ENCODE assay signal across 8 cellular contexts in the genomic region with DNA sequence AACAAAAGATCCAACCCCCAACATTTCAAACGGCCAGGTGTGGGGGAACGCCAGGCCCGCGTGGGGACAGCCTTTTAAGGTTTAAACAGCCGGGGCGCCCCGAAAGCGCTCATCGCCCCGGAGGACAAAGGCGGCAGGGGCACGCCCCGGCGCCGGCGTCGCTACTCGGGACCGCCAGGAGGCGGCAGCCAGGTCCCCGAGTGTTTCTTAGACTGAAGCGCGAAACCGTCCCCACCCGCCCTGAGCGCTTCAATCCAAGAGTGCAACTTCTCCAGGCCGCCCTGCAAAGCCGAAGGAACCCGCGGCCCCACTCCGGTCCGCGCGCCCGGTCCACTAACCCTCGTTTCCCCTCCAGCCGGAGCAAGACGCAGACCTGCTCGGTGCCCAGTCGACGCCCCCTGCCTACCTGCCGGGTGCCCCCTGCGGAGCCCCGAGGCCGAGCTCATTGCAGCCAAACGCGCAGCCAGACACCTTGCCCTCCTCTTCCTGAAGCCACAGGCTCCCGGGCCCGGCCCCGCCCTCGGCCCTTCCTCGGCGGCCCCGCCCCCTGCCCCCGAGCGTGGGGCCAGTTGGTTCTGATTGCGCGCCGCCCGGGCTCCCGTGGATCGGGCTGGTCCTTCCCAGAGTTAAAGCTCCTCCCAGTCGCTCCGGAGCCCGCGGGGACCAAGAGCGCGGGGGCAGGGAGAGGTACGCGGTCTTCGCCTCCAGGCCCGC. TPM values are rescaled to one million over a fixed set of nuclear protein-coding genes. Genes with fewer than 3 reads are reported as not detected.
DNase-seq lines count a peak whose midpoint lies in the region; ATAC-seq and TF ChIP-seq lines count a peak whose summit lies in the region.

CASP6 (minus strand) TSS at position 496 of the 714 bp plus-strand sequence; CDS start at position 446, 50 bp downstream.

- H3K4me1 ChIP-seq in DOHH2 (ENCODE audit: control insufficient read depth, low read length): peaks cover 20% of the 10 kb centered on the region

- peak within 1 kb of the TSS; percentile 85 for H3K4me3 Mint-ChIP-seq in activated T-helper 2 cell treated with anti-CD3 and anti-CD28 coated beads, Interferon-gamma antibody, Interleukin-2, Interleukin-4, amounts not matched to agents 10 μg/mL and 5 μg/mL and 100 μg/mL, durations not matched to agents 14 hours and 24 hours and 36 hours (ENCODE audit: low read depth)
- peak within 1 kb of the TSS; percentile 90 to 98 (median 94) for H3K4me3 Mint-ChIP-seq in naive thymus-derived CD8-positive, alpha-beta T cell

- no peaks in the 10 kb centered on the region for H3K9me3 Mint-ChIP-seq in activated T-helper 2 cell treated with anti-CD3 and anti-CD28 coated beads, Interferon-gamma antibody, Interleukin-2, Interleukin-4, amounts not matched to agents 10 μg/mL and 5 μg/mL and 100 μg/mL, durations not matched to agents 14 hours and 24 hours and 36 hours
- H3K9me3 Mint-ChIP-seq in naive thymus-derived CD8-positive, alpha-beta T cell: no peaks in the 10 kb centered on the region

- intact Hi-C loops in activated T-helper 2 cell treated with anti-CD3 and anti-CD28 coated beads, Interferon-gamma antibody, Interleukin-2, Interleukin-4, amounts not matched to agents 10 μg/mL and 5 μg/mL and 100 μg/mL, durations not matched to agents 14 hours and 24 hours and 36 hours (cut with micrococcal nuclease): loop anchor here (1.0 to 5.0 kb wide), 5 partner anchors 27 to 274 kb away; partner anchors contain the start of genes GAR1, MCUB and PLA2G12A

- H3K9me3 ChIP-seq in DOHH2 (ENCODE audit: control insufficient read depth, insufficient read depth, low read length): no peaks in the 10 kb centered on the region

- H4K20me1 ChIP-seq in DOHH2 (ENCODE audit: control insufficient read depth, insufficient read depth, low read depth, low read length): no peaks in the 10 kb centered on the region

- no peaks in the 10 kb centered on the region for H3K36me3 ChIP-seq in DOHH2 (ENCODE audit: control insufficient read depth, low read length)

- H3K79me2 ChIP-seq in DOHH2 (ENCODE audit: control insufficient read depth, low read length): no peaks in the 10 kb centered on the region

- H3K9me2 ChIP-seq in DOHH2 (replicated peaks; ENCODE audit: control insufficient read depth, low read length): no peaks in the 10 kb centered on the region

- POLR2A ChIA-PET in naive thymus-derived CD8-positive, alpha-beta T cell (lab: Charles Lee): interaction anchor here (0.6 to 2.5 kb wide), 8 partner anchors 9 to 263 kb away, joined by 3 to 11 read pairs (median 4); partner anchors contain the start of genes MCUB and PLA2G12A

- TF ChIP-seq CTCF in DOHH2 (IDR thresholded peaks at IDR 0.05; ENCODE audit: low read depth, low read length, poor library complexity, severe bottlenecking) (peak; percentile 71), fibroblast of mammary gland (conservative IDR thresholded peaks at IDR 0.05; ENCODE audit: control insufficient read depth, insufficient read depth, low read depth, low read length) (peak; percentile 45)

- peaks cover 6% of the 10 kb centered on the region; the same call in 1 of the 2 replicates for H3F3A ChIP-seq in DOHH2 (ENCODE audit: control insufficient read depth, insufficient read depth)

- peak; percentile 79 for ATAC-seq in GM21717 (IDR thresholded peaks at IDR 0.05; ENCODE audit: unreplicated experiment)
- ATAC-seq in naive thymus-derived CD8-positive, alpha-beta T cell: peak; percentile 84 to 90

- DNase-seq in KBM-7: peak; percentile 89
- peak; percentile 74 for DNase-seq in RPMI8226
- peak; percentile 73 for DNase-seq in activated T-helper 2 cell treated with anti-CD3 and anti-CD28 coated beads, Interferon-gamma antibody, Interleukin-2, Interleukin-4, amounts not matched to agents 10 μg/mL and 5 μg/mL and 100 μg/mL, durations not matched to agents 14 hours and 24 hours and 36 hours (ENCODE audit: low spot score)
- peak; percentile 61 for DNase-seq in fibroblast of mammary gland (ENCODE audit: low read depth)
- peak; percentile 62 to 82 (median 73) for DNase-seq in naive thymus-derived CD8-positive, alpha-beta T cell
- peak; percentile 62 for DNase-seq in stimulated activated naive CD4-positive, alpha-beta T cell treated with Interleukin-2 at 50 U/mL for 16 hours (lab: John Stamatoyannopoulos, UW)

- peak within 1 kb of the TSS; percentile 85 for H3K27ac Mint-ChIP-seq in activated T-helper 2 cell treated with anti-CD3 and anti-CD28 coated beads, Interferon-gamma antibody, Interleukin-2, Interleukin-4, amounts not matched to agents 10 μg/mL and 5 μg/mL and 100 μg/mL, durations not matched to agents 14 hours and 24 hours and 36 hours
- H3K27ac Mint-ChIP-seq in naive thymus-derived CD8-positive, alpha-beta T cell: peak within 1 kb of the TSS; percentile 82 to 96 (median 94)

- no peak within 1 kb of the TSS for H3K27ac ChIP-seq in DOHH2 (ENCODE audit: low read depth, low read length)

- H3K4me2 ChIP-seq in DOHH2 (ENCODE audit: low read length): peak within 1 kb of the TSS; percentile 82

- in situ Hi-C loops in KBM-7 (cut with MboI; ENCODE audit: low pct_unique_long_range_greater_than_20kb, low sequenced_read_pairs): no loop called here

- peak within 1 kb of the TSS; percentile 84 for H3K4me3 ChIP-seq in DOHH2 (ENCODE audit: low read length)
- H3K4me3 ChIP-seq in fibroblast of mammary gland (ENCODE audit: control insufficient read depth, low read depth, low read length): peak within 1 kb of the TSS; percentile 78

- H3K27me3 Mint-ChIP-seq in activated T-helper 2 cell treated with anti-CD3 and anti-CD28 coated beads, Interferon-gamma antibody, Interleukin-2, Interleukin-4, amounts not matched to agents 10 μg/mL and 5 μg/mL and 100 μg/mL, durations not matched to agents 14 hours and 24 hours and 36 hours (ENCODE audit: low read depth): no peaks in the 10 kb centered on the region
- H3K27me3 Mint-ChIP-seq in naive thymus-derived CD8-positive, alpha-beta T cell: no peaks in the 10 kb centered on the region

- H3K27me3 ChIP-seq in DOHH2 (ENCODE audit: control insufficient read depth, low read length): no peaks in the 10 kb centered on the region

- peaks cover 35% of the 10 kb centered on the region for H3K4me1 Mint-ChIP-seq in activated T-helper 2 cell treated with anti-CD3 and anti-CD28 coated beads, Interferon-gamma antibody, Interleukin-2, Interleukin-4, amounts not matched to agents 10 μg/mL and 5 μg/mL and 100 μg/mL, durations not matched to agents 14 hours and 24 hours and 36 hours (ENCODE audit: low read depth)
- peaks cover 28 to 48% (median 42%) of the 10 kb centered on the region in 4 donors for H3K4me1 Mint-ChIP-seq in naive thymus-derived CD8-positive, alpha-beta T cell

- H3K36me3 Mint-ChIP-seq in activated T-helper 2 cell treated with anti-CD3 and anti-CD28 coated beads, Interferon-gamma antibody, Interleukin-2, Interleukin-4, amounts not matched to agents 10 μg/mL and 5 μg/mL and 100 μg/mL, durations not matched to agents 14 hours and 24 hours and 36 hours (ENCODE audit: low read depth): peaks cover 21% of the 10 kb centered on the region
- peaks cover 0 to 7% (median 2%) of the 10 kb centered on the region in 3 donors for H3K36me3 Mint-ChIP-seq in naive thymus-derived CD8-positive, alpha-beta T cell

RNA-seq across cellular contexts. Expression of gene CASP6, which starts in this region (rescaled TPM):
- 26.7 and 31.8 TPM in 2 replicates for total RNA-seq in activated T-helper 2 cell treated with anti-CD3 and anti-CD28 coated beads, Interferon-gamma antibody, Interleukin-2, Interleukin-4, amounts not matched to agents 10 μg/mL and 5 μg/mL and 100 μg/mL, durations not matched to agents 14 hours and 24 hours and 36 hours
- total RNA-seq in naive thymus-derived CD8-positive, alpha-beta T cell: 10 to 100 TPM; 17.8 to 19.4 TPM
- 10 to 100 TPM; 57.2 to 87.7 (median 73.6) TPM for polyA plus RNA-seq in naive thymus-derived CD8-positive, alpha-beta T cell
